In the genomic region with DNA sequence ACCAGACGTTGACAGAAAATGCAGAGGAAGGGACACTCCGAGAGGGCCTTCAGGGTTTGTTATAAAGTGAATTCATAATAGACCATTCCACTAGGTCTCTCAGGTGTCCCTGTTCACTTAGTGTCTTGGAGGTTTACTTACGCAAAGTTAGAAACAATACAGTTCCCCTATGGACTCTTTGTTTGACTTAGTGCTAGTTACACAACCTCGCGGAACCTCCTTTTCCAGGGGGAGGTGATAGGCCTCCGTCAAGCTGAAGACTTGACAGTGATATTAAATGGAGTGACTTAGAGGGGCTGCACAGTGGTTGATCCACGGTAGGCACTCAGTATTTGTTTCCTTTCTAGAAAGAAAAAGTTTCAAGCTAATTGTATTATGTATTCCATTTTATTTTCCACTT, we compare ENCODE assay signal across 8 cellular contexts. TPM values are rescaled to one million over a fixed set of nuclear protein-coding genes. Genes with fewer than 3 reads are reported as not detected.
DNase-seq lines count a peak whose midpoint lies in the region; ATAC-seq and TF ChIP-seq lines count a peak whose summit lies in the region.

No MANE protein-coding gene starts in this region.

- H3K27me3 ChIP-seq in CD8-positive, alpha-beta memory T cell (ENCODE audit: insufficient read depth, low read length, poor library complexity, severe bottlenecking) = no peaks in the 10 kb centered on the region
- H3K27me3 ChIP-seq in ectodermal cell (ENCODE audit: control insufficient read depth, insufficient read depth, low read length, poor library complexity, severe bottlenecking) (no peaks in the 10 kb centered on the region), neutrophil (no peaks in the 10 kb centered on the region)

- no peaks in the 10 kb centered on the region for H3K9me3 ChIP-seq in CD8-positive, alpha-beta memory T cell (ENCODE audit: low read length)
- H3K9me3 ChIP-seq in ectodermal cell (ENCODE audit: control insufficient read depth, low read length) (no peaks in the 10 kb centered on the region), neutrophil (no peaks in the 10 kb centered on the region)

- POLR2A ChIA-PET in CD8-positive, alpha-beta memory T cell (lab: Charles Lee) = interaction anchor here (2.3 kb wide), 1 partner anchor 102 kb away, joined by 17 read pairs; a partner anchor contains a TSS

- peaks cover 0 to 41% (median 13%) of the 10 kb centered on the region in 3 donors for H3K36me3 Mint-ChIP-seq in CD8-positive, alpha-beta memory T cell

- CTCF ChIA-PET in CD8-positive, alpha-beta memory T cell (lab: Charles Lee) = interaction anchor here (1.3 kb wide), 1 partner anchor 28 kb away, joined by 3 read pairs; no protein-coding TSS in a partner anchor

- no peak for DNase-seq in CD8-positive, alpha-beta memory T cell
- DNase-seq in NOMO-1 (lab: John Stamatoyannopoulos, UW; ENCODE audit: unreplicated experiment in 2 of 2) (peak; percentile 69 to 76), SW480 (ENCODE audit: low spot score) (no peak), hypothalamus (lab: John Stamatoyannopoulos, UW) (no peak)

- peak overlapping the region; percentile 88 to 99 (median 95) for H3K4me3 Mint-ChIP-seq in CD8-positive, alpha-beta memory T cell

- TF ChIP-seq CTCF in neutrophil (IDR thresholded peaks at IDR 0.05) = no peak

- H3K4me1 ChIP-seq in CD8-positive, alpha-beta memory T cell (ENCODE audit: insufficient read depth, low read length) = peaks cover 31% of the 10 kb centered on the region
- H3K4me1 ChIP-seq in ectodermal cell (ENCODE audit: control insufficient read depth, insufficient read depth, low read length) = peaks cover 20% of the 10 kb centered on the region
- H3K4me1 ChIP-seq in neutrophil (ENCODE audit: control insufficient read depth in 1 of 2, insufficient read depth in 1 of 2, low read depth in 1 of 2, low read length in 1 of 2) = peaks cover 26 to 27% of the 10 kb centered on the region in 2 experiments

- peak overlapping the region; percentile 100 for H3K4me3 ChIP-seq in CD8-positive, alpha-beta memory T cell (ENCODE audit: low read length)
- H3K4me3 ChIP-seq in ectodermal cell (ENCODE audit: insufficient read depth, low read depth, low read length) = peak overlapping the region; percentile 97
- peak overlapping the region; percentile 97 to 98 for H3K4me3 ChIP-seq in neutrophil (ENCODE audit: low read depth in 1 of 2, low read length in 1 of 2)

- H3K27ac ChIP-seq in CD8-positive, alpha-beta memory T cell (ENCODE audit: low read depth, low read length) = peak overlapping the region; percentile 96
- no peak overlapping the region for H3K27ac ChIP-seq in ectodermal cell (ENCODE audit: insufficient read depth, low read depth, low read length, poor library complexity, severe bottlenecking)
- H3K27ac ChIP-seq in neutrophil = peak overlapping the region; percentile 93

- H3K27ac Mint-ChIP-seq in CD8-positive, alpha-beta memory T cell = peak overlapping the region in 7 of 8 donors; percentile 48 to 100 (median 85)

- H3K36me3 ChIP-seq in CD8-positive, alpha-beta memory T cell (ENCODE audit: insufficient read depth, low read length) = peaks cover 14% of the 10 kb centered on the region
- H3K36me3 ChIP-seq in ectodermal cell (ENCODE audit: control insufficient read depth, insufficient read depth, low read length) (peaks cover 7% of the 10 kb centered on the region), neutrophil (peaks cover 25% of the 10 kb centered on the region)

- H3K27me3 Mint-ChIP-seq in CD8-positive, alpha-beta memory T cell = peaks cover 0 to 6% of the 10 kb centered on the region in 2 donors

- WGBS in ectodermal cell, 2 experiments = 47 to 51% methylated on average over 6 to 7 of the region's 7 CpGs

- peaks cover 48 to 73% (median 67%) of the 10 kb centered on the region in 3 donors for H3K4me1 Mint-ChIP-seq in CD8-positive, alpha-beta memory T cell

- H3K9me3 Mint-ChIP-seq in CD8-positive, alpha-beta memory T cell = no peaks in the 10 kb centered on the region

- ATAC-seq in HG03439 (IDR thresholded peaks at IDR 0.05; ENCODE audit: unreplicated experiment) = no peak
- no peak for ATAC-seq in HG02981 (IDR thresholded peaks at IDR 0.05; ENCODE audit: unreplicated experiment)

RNA-seq across cellular contexts. Expression of a gene that starts 1.3 kb away (rescaled TPM):
- 100 to 1,000 TPM; 532 to 537 TPM for total RNA-seq in CD8-positive, alpha-beta memory T cell
- 228 TPM for polyA plus RNA-seq in CD8-positive, alpha-beta memory T cell
- polyA plus RNA-seq in ectodermal cell (2013, experiment 1 of 4) = 414 TPM
- 385 TPM for polyA plus RNA-seq in ectodermal cell (2013, experiment 2 of 4)
- polyA plus RNA-seq in ectodermal cell (2013, experiment 3 of 4) = 330 TPM
- polyA plus RNA-seq in ectodermal cell (2013, experiment 4 of 4) = 346 TPM

RNA-seq across cellular contexts. Expression of a gene that starts 1.7 kb away (rescaled TPM):
- total RNA-seq in CD8-positive, alpha-beta memory T cell = 10 to 100 TPM; 30.6 to 32.5 TPM
- polyA plus RNA-seq in CD8-positive, alpha-beta memory T cell = 7.0 TPM
- 20.8 TPM for polyA plus RNA-seq in ectodermal cell (2013, experiment 1 of 4)
- polyA plus RNA-seq in ectodermal cell (2013, experiment 2 of 4) = 23.3 TPM
- polyA plus RNA-seq in ectodermal cell (2013, experiment 3 of 4) = 15.8 TPM
- polyA plus RNA-seq in ectodermal cell (2013, experiment 4 of 4) = 15.4 TPM

RNA-seq across cellular contexts. Expression of a gene that starts 56.3 kb away (rescaled TPM):
- 1 to 10 TPM; 3.7 to 3.8 TPM for total RNA-seq in CD8-positive, alpha-beta memory T cell
- polyA plus RNA-seq in CD8-positive, alpha-beta memory T cell = 0.97 TPM
- polyA plus RNA-seq in ectodermal cell (2013, experiment 1 of 4) = 18.0 TPM
- polyA plus RNA-seq in ectodermal cell (2013, experiment 2 of 4) = 18.1 TPM
- 18.5 TPM for polyA plus RNA-seq in ectodermal cell (2013, experiment 3 of 4)
- polyA plus RNA-seq in ectodermal cell (2013, experiment 4 of 4) = 19.9 TPM

Comparison
In these comparisons a context has a peak if more than half of its experiments do, and no peak if none do; other contexts are left out.
1. DNase-seq: peak in NOMO-1 (2 of 2); none in CD8-positive, alpha-beta memory T cell (0 of 5), SW480 (single experiment) and hypothalamus (0 of 51).
2. Peak in every context shown above with its lines, with median percentiles within 50 percentile points of each other: H3K4me3 ChIP-seq.